In genomic region chr5:41835625-41836024, GRCh38 we compare ENCODE assay signal across 9 cellular contexts. TPM values are rescaled to one million over a fixed set of nuclear protein-coding genes. Genes with fewer than 3 reads are reported as not detected.
A peak's percentile ranks its signal among the peaks of the same experiment; 100 is the strongest.
DNase-seq lines count a peak whose midpoint lies in the region; ATAC-seq lines count a peak whose summit lies in the region.
"Had no signal": no experiment of that assay in that cellular context is flagged by ENCODE, and none has a peak within 500 bp of the region (broad histone marks: within the 10 kb centered on the region; RNA-seq: fewer than 3 reads in every experiment).

No MANE protein-coding gene starts in this region.

- H3K4me1 Mint-ChIP-seq in T-helper 2 cell treated with Interferon-gamma antibody and Interleukin-4, amounts not matched to agents 5 μg/mL and 100 μg/mL, for 36 hours (ENCODE audit: low read depth) = peaks cover 46% of the 10 kb centered on the region

- H3K4me3 Mint-ChIP-seq in T-helper 2 cell treated with Interferon-gamma antibody and Interleukin-4, amounts not matched to agents 5 μg/mL and 100 μg/mL, for 36 hours = no peak overlapping the region

- no peak overlapping the region for H3K27ac Mint-ChIP-seq in T-helper 2 cell treated with Interferon-gamma antibody and Interleukin-4, amounts not matched to agents 5 μg/mL and 100 μg/mL, for 36 hours

- no peaks in the 10 kb centered on the region for H3K27me3 Mint-ChIP-seq in T-helper 2 cell treated with Interferon-gamma antibody and Interleukin-4, amounts not matched to agents 5 μg/mL and 100 μg/mL, for 36 hours (ENCODE audit: low read depth)

- intact Hi-C loops in Right ventricle myocardium inferior (cut with DNase I) = loop anchor here (10.0 kb wide), 1 partner anchor 551 kb away; no protein-coding TSS in a partner anchor

- no peaks in the 10 kb centered on the region for H3K9me3 Mint-ChIP-seq in T-helper 2 cell treated with Interferon-gamma antibody and Interleukin-4, amounts not matched to agents 5 μg/mL and 100 μg/mL, for 36 hours

- DNase-seq in NCI-H2171 treated with DMSO at 0.1 percent for 48 hours (lab: John Stamatoyannopoulos, UW) = peak; percentile 5
- DNase-seq in NCI-H2171 (lab: John Stamatoyannopoulos, UW) = no peak
- peak; percentile 57 for DNase-seq in T-helper 2 cell treated with Interferon-gamma antibody and Interleukin-4, amounts not matched to agents 5 μg/mL and 100 μg/mL, for 36 hours (ENCODE audit: low spot score)
- DNase-seq in Right ventricle myocardium inferior (ENCODE audit: missing footprints) = peak; percentile 65
- DNase-seq in skeletal muscle cell (ENCODE audit: low read depth) = peak; percentile 76
- DNase-seq in GM19240 (ENCODE audit: insufficient read length, low spot score) = no peak

- no peak overlapping the region for H3K4me3 ChIP-seq in skeletal muscle cell (ENCODE audit: low read depth, low read length)
- H3K4me3 ChIP-seq: PC-9 had no signal

- peak; percentile 91 for ATAC-seq in Right ventricle myocardium inferior
- no peak for ATAC-seq in HG03378 (IDR thresholded peaks at IDR 0.05; ENCODE audit: unreplicated experiment)
- no peak for ATAC-seq in GM19397 (IDR thresholded peaks at IDR 0.05; ENCODE audit: unreplicated experiment)

- H3K36me3 Mint-ChIP-seq in T-helper 2 cell treated with Interferon-gamma antibody and Interleukin-4, amounts not matched to agents 5 μg/mL and 100 μg/mL, for 36 hours (ENCODE audit: low read depth) = peaks cover 63% of the 10 kb centered on the region

RNA-seq across cellular contexts. Expression of gene OXCT1, which starts 34.6 kb away (rescaled TPM):
- 128 TPM for total RNA-seq in Right ventricle myocardium inferior

Comparison
In these comparisons a context has a peak if more than half of its experiments do, and no peak if none do; other contexts are left out.
1. DNase-seq: peak in NCI-H2171 treated with DMSO at 0.1 percent for 48 hours (single experiment), T-helper 2 cell treated with Interferon-gamma antibody and Interleukin-4, amounts not matched to agents 5 μg/mL and 100 μg/mL, for 36 hours (single experiment), Right ventricle myocardium inferior (single experiment) and skeletal muscle cell (single experiment); none in NCI-H2171 (single experiment) and GM19240 (single experiment).